ENCODE assay signal across 20 cellular contexts in the genomic region with DNA sequence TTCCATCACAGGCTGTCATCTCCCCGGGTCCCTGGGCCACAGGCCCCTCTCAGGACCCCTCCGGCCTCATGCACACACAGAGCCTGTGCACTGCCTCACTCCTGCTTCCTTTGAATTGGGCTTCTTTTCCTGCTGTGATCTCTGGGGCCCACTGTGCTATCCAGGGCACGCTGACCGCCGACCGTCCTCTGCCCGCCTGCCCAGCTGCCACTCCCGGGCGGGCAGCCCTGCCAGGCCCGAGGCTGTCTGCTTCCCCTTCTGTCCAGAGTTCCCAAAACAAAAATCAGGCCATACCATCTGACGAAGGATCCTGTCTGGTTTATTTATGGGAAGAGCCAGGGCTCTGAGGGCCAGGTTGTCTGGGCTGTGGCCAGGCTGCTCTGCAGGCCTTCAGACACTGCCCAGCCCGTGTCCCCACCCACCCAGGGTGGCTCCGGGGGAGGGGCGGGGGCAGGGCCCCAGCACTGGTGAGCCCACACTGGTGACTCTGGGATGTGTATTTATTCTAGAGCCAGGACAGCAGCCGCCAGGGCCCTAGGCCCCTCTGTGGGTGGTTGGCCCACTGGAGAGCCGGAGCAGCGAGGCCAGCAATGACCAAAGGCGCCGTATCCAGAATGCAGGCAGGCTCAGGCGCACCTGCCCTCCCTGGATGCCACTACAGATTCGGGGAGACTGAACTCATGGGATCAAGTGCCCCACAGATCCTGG. TPM values are rescaled to one million over a fixed set of nuclear protein-coding genes. Genes with fewer than 3 reads are reported as not detected.
DNase-seq lines count a peak whose midpoint lies in the region; ATAC-seq and TF ChIP-seq lines count a peak whose summit lies in the region.
"Had no signal": no experiment of that assay in that cellular context is flagged by ENCODE, and none has a peak within 500 bp of the region (broad histone marks: within the 10 kb centered on the region; RNA-seq: fewer than 3 reads in every experiment).

No MANE protein-coding gene starts in this region.

- intact Hi-C loops in left ventricle myocardium inferior (cut with micrococcal nuclease), result no loop called here
- intact Hi-C loops in left lung (cut with DNase I), result no loop called here
- intact Hi-C loops in sigmoid colon (cut with DNase I), result no loop called here
- intact Hi-C loops in stomach (cut with DNase I; ENCODE audit: low total_unique reads), result no loop called here

- TF ChIP-seq EP300 in sigmoid colon (IDR thresholded peaks at IDR 0.05) (no peak), stomach (IDR thresholded peaks at IDR 0.05) (no peak)

- H3K9me3 ChIP-seq in cardiac muscle cell (ENCODE audit: low read depth) (no peaks in the 10 kb centered on the region), left ventricle myocardium inferior (replicated peaks) (no peaks in the 10 kb centered on the region), left lung (no peaks in the 10 kb centered on the region), sigmoid colon (no peaks in the 10 kb centered on the region), stomach (no peaks in the 10 kb centered on the region)
- H3K9me3 ChIP-seq: transverse colon had no signal

- TF ChIP-seq CTCF in cardiac muscle cell (IDR thresholded peaks at IDR 0.05; ENCODE audit: low read depth, low read length), result no peak
- no peak for TF ChIP-seq CTCF in left ventricle myocardium inferior (IDR thresholded peaks at IDR 0.05; ENCODE audit: borderline replicate concordance)
- no peak for TF ChIP-seq CTCF in left lung (IDR thresholded peaks at IDR 0.05)
- no peak for TF ChIP-seq CTCF in sigmoid colon (IDR thresholded peaks at IDR 0.05)
- no peak for TF ChIP-seq CTCF in stomach (IDR thresholded peaks at IDR 0.05)

- TF ChIP-seq POLR2A in sigmoid colon (IDR thresholded peaks at IDR 0.05), result no peak
- TF ChIP-seq POLR2A in stomach (IDR thresholded peaks at IDR 0.05), result no peak

- DNase-seq in cardiac muscle cell (ENCODE audit: low read depth in 1 of 2, low spot score in 1 of 2) (no peak), left ventricle myocardium inferior (no peak), left lung (peak; percentile 23 to 44), sigmoid colon (peak; percentile 56), DMS 273 treated with DMSO at 0.1 percent for 48 hours (lab: John Stamatoyannopoulos, UW) (no peak), COR-L47 (lab: John Stamatoyannopoulos, UW) (no peak), stomach (no peak)
- DNase-seq: activated CD4-positive, CD25-positive, alpha-beta regulatory T cell; activated T-cell treated with anti-CD3 and anti-CD28 coated beads, Interleukin-2, amount 50 U/mL, for 48 hours; GDM1; NCI-H1694 treated with DMSO at 0.1 percent for 48 hours; NCI-H226; nephron progenitor cell; T-helper 9 cell; transverse colon had no signal

- H3K4me1 ChIP-seq in cardiac muscle cell (ENCODE audit: low read depth), result peaks cover 25% of the 10 kb centered on the region
- H3K4me1 ChIP-seq in left ventricle myocardium inferior, result peaks cover 22% of the 10 kb centered on the region
- no peaks in the 10 kb centered on the region for H3K4me1 ChIP-seq in left lung
- H3K4me1 ChIP-seq in sigmoid colon, result peaks cover 0 to 19% (median 17%) of the 10 kb centered on the region in 4 donors
- H3K4me1 ChIP-seq in stomach, result peaks cover 0 to 10% (median 2%) of the 10 kb centered on the region in 4 donors

- H3K27me3 ChIP-seq in cardiac muscle cell (no peaks in the 10 kb centered on the region), left ventricle myocardium inferior (ENCODE audit: low read depth) (no peaks in the 10 kb centered on the region), left lung (no peaks in the 10 kb centered on the region), sigmoid colon (no peaks in the 10 kb centered on the region), stomach (no peaks in the 10 kb centered on the region)
- H3K27me3 ChIP-seq: hepatocyte, transverse colon had no signal

- WGBS in sigmoid colon, 2 donors, result 74 to 80% methylated on average over 21 of the region's 21 CpGs
- 72 to 89% (median 79%) methylated on average over 14 to 21 of the region's 21 CpGs for WGBS in stomach, 5 donors

- H3K4me3 ChIP-seq in cardiac muscle cell (no peak overlapping the region), left ventricle myocardium inferior (no peak overlapping the region), left lung (no peak overlapping the region), sigmoid colon (no peak overlapping the region), stomach (no peak overlapping the region)
- H3K4me3 ChIP-seq: hepatocyte, K562, transverse colon had no signal

- H3K27ac ChIP-seq in cardiac muscle cell (peak overlapping the region; percentile 8), left ventricle myocardium inferior (replicated peaks) (no peak overlapping the region), left lung (no peak overlapping the region), sigmoid colon (peak overlapping the region in 3 of 4 donors; percentile 7 to 65 (median 56)), stomach (no peak overlapping the region)
- H3K27ac ChIP-seq: hepatocyte, transverse colon had no signal

- H3K36me3 ChIP-seq in cardiac muscle cell, result no peaks in the 10 kb centered on the region
- no peaks in the 10 kb centered on the region for H3K36me3 ChIP-seq in left ventricle myocardium inferior
- H3K36me3 ChIP-seq in left lung, result no peaks in the 10 kb centered on the region
- no peaks in the 10 kb centered on the region for H3K36me3 ChIP-seq in sigmoid colon
- H3K36me3 ChIP-seq in stomach, result no peaks in the 10 kb centered on the region
- H3K36me3 ChIP-seq: transverse colon had no signal

- ATAC-seq in left lung, result no peak
- no peak for ATAC-seq in GM18502 (IDR thresholded peaks at IDR 0.05; ENCODE audit: poor library complexity, unreplicated experiment)
- ATAC-seq: K562, Panc1 had no signal

RNA-seq across cellular contexts. Expression of a gene that starts 57.0 kb away (rescaled TPM):
- total RNA-seq in cardiac muscle cell (2.5 and 8.8 TPM in 2 replicates), left ventricle myocardium inferior (4.6 TPM), left lung (10 to 100 TPM; 51.6 to 68.2 TPM), sigmoid colon (10 to 100 TPM in 3 of 4 donors, 1 to 10 TPM in 1; 9.2 to 33.2 (median 14.6) TPM), stomach (10 to 100 TPM in 4 of 5 donors, 1 to 10 TPM in 1; 4.1 to 41.5 (median 31.4) TPM)
- polyA plus RNA-seq in cardiac muscle cell (3.1 and 7.0 TPM in 2 replicates), sigmoid colon (1 to 10 TPM in 2 of 3 donors, under 1 TPM in 1; 0.69 to 5.9 (median 1.2) TPM), stomach (1 to 10 TPM; 1.8 to 6.2 (median 3.5) TPM)
- total RNA-seq: K562 had no signal
- polyA plus RNA-seq: K562, keratinocyte had no signal

Comparison
In these comparisons a context has a peak if more than half of its experiments do, and no peak if none do; other contexts are left out.
1. H3K27ac ChIP-seq: peak in cardiac muscle cell (single experiment) and sigmoid colon (3 of 4); none in left ventricle myocardium inferior (single experiment), left lung (0 of 2) and stomach (0 of 5).
2. DNase-seq: peak in left lung (2 of 2) and sigmoid colon (single experiment); none in cardiac muscle cell (0 of 2), left ventricle myocardium inferior (single experiment), DMS 273 treated with DMSO at 0.1 percent for 48 hours (single experiment), COR-L47 (single experiment) and stomach (single experiment).